13 cellular contexts compared by ENCODE assay signal in genomic region chr6:68468244-68468884, GRCh38.
DNase-seq lines count a peak whose midpoint lies in the region; ATAC-seq and TF ChIP-seq lines count a peak whose summit lies in the region.
"Had no signal": no experiment of that assay in that cellular context is flagged by ENCODE, and none has a peak within 500 bp of the region (broad histone marks: within the 10 kb centered on the region; RNA-seq: fewer than 3 reads in every experiment).

No MANE protein-coding gene starts in this region.

- POLR2A ChIA-PET in PC-9 (lab: Charles Lee; ENCODE audit: unreplicated experiment): no interaction called here

- no peaks in the 10 kb centered on the region for H3K4me1 Mint-ChIP-seq in endothelial cell (ENCODE audit: unreplicated experiment)
- H3K4me1 Mint-ChIP-seq: naive B cell had no signal

- intact Hi-C loops in PC-9 (cut with micrococcal nuclease; ENCODE audit: unreplicated experiment): no loop called here

- H3F3A ChIP-seq in PC-9 (ENCODE audit: insufficient read depth, low read depth): no peaks in the 10 kb centered on the region

- peaks cover 28% of the 10 kb centered on the region for H3K4me1 ChIP-seq in BE2C
- H3K4me1 ChIP-seq in PC-9 (replicated peaks; ENCODE audit: insufficient read depth): no peaks in the 10 kb centered on the region

- no peak overlapping the region for H2AFZ ChIP-seq in PC-9

- H4K20me1 ChIP-seq in PC-9 (ENCODE audit: insufficient read depth): no peaks in the 10 kb centered on the region

- no peak overlapping the region for H3K27ac Mint-ChIP-seq in endothelial cell (ENCODE audit: unreplicated experiment)
- H3K27ac Mint-ChIP-seq: brain, naive B cell had no signal

- CTCF ChIA-PET in PC-9 (lab: Charles Lee): no interaction called here

- H3K27ac ChIP-seq in PC-9: no peak overlapping the region

- H3K4me2 ChIP-seq in PC-9: no peak overlapping the region

- peaks cover 1% of the 10 kb centered on the region for H3K27me3 Mint-ChIP-seq in endothelial cell (ENCODE audit: unreplicated experiment)
- H3K27me3 Mint-ChIP-seq: brain, naive B cell had no signal

- ATAC-seq in HG02981 (IDR thresholded peaks at IDR 0.05; ENCODE audit: unreplicated experiment) (no peak), HG02623 (IDR thresholded peaks at IDR 0.05; ENCODE audit: unreplicated experiment) (no peak)

- H3K4me3 Mint-ChIP-seq in endothelial cell (ENCODE audit: unreplicated experiment): no peak overlapping the region
- H3K4me3 Mint-ChIP-seq: brain, naive B cell had no signal

- H3K9me3 ChIP-seq in BE2C: no peaks in the 10 kb centered on the region
- no peaks in the 10 kb centered on the region for H3K9me3 ChIP-seq in PC-9 (ENCODE audit: insufficient read depth, low read depth)

- DNase-seq in BE2C (peak; percentile 71), GM20000 (ENCODE audit: low spot score) (no peak), PC-9 (no peak), endothelial cell (ENCODE audit: low spot score) (peak; percentile 32), NCI-H1048 (lab: John Stamatoyannopoulos, UW) (no peak)
- no peak for DNase-seq in activated naive CD4-positive, alpha-beta T cell treated with anti-CD3 and anti-CD28 coated beads, Interleukin-2, amount 50 U/mL, for 16 hours
- DNase-seq: C1 segment of cervical spinal cord, naive B cell, NCI-H1105 treated with DMSO at 0.1 percent for 48 hours, NCI-H748 treated with DMSO at 0.1 percent for 48 hours had no signal

- H3K36me3 ChIP-seq in BE2C (no peaks in the 10 kb centered on the region), PC-9 (ENCODE audit: low read depth) (no peaks in the 10 kb centered on the region)

- H3K9me3 Mint-ChIP-seq in endothelial cell (ENCODE audit: unreplicated experiment): no peaks in the 10 kb centered on the region

- no peaks in the 10 kb centered on the region for H3K79me2 ChIP-seq in PC-9 (ENCODE audit: low read depth)

- H3K4me3 ChIP-seq in BE2C (ENCODE audit: low read depth, low read length) (no peak overlapping the region), PC-9 (no peak overlapping the region)

- H3K36me3 Mint-ChIP-seq in endothelial cell (ENCODE audit: low read depth, unreplicated experiment): no peaks in the 10 kb centered on the region
- H3K36me3 Mint-ChIP-seq: brain, naive B cell had no signal

- TF ChIP-seq CTCF in BE2C (IDR thresholded peaks at IDR 0.05; ENCODE audit: low read depth, low read length): peak; percentile 80
- peak; percentile 17 for TF ChIP-seq CTCF in GM20000 (IDR thresholded peaks at IDR 0.05; ENCODE audit: extremely low read depth, missing control alignments)
- peak; percentile 32; the same call in 1 of the 2 replicates for TF ChIP-seq CTCF in PC-9 (conservative IDR thresholded peaks at IDR 0.05)
- TF ChIP-seq CTCF in endothelial cell (IDR thresholded peaks at IDR 0.05; ENCODE audit: unreplicated experiment): peak; percentile 45

- no TSS peak for BruUV-seq in PC-9 (replicated peaks; lab: Mats Ljungman, UMichigan)

- no peaks in the 10 kb centered on the region for H3K27me3 ChIP-seq in BE2C
- no peaks in the 10 kb centered on the region for H3K27me3 ChIP-seq in PC-9 (ENCODE audit: insufficient read depth, low read depth)

- no peaks in the 10 kb centered on the region for H3K9me2 ChIP-seq in PC-9 (ENCODE audit: insufficient read depth)

Comparison
In these comparisons a context has a peak if more than half of its experiments do, and no peak if none do; other contexts are left out.
1. DNase-seq: peak in BE2C (single experiment) and endothelial cell (single experiment); none in GM20000 (single experiment), PC-9 (0 of 2), activated naive CD4-positive, alpha-beta T cell treated with anti-CD3 and anti-CD28 coated beads, Interleukin-2, amount 50 U/mL, for 16 hours (single experiment) and NCI-H1048 (single experiment).
2. CTCF ChIP-seq: peak in every context shown above with its lines; median percentile 80 in BE2C; 45 in endothelial cell; 32 in PC-9; 17 in GM20000.